ENCODE assay signal across 28 cellular contexts in the genomic region with DNA sequence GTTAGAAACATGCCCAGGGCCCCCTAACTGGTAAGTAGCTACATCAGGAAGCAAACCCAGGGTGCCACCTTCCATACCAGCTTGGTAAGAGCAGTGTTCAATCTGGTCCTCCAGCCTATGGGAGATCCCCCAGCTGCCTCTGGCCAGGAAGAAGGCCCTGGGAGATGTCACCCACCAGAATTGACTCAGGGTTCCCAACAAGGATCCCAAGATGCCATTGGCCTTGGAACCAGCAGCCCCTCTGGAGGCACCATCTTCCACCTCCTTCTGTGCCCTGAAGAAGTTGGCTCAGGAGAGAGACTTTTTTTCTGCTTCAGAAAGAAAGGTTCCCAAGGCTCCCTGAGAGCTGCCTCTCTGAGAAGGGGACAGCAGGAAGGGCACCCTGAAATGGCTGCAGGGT. TPM values are rescaled to one million over a fixed set of nuclear protein-coding genes. Genes with fewer than 3 reads are reported as not detected.
DNase-seq lines count a peak whose midpoint lies in the region; ATAC-seq and TF ChIP-seq lines count a peak whose summit lies in the region.
"Had no signal": no experiment of that assay in that cellular context is flagged by ENCODE, and none has a peak within 500 bp of the region (broad histone marks: within the 10 kb centered on the region; RNA-seq: fewer than 3 reads in every experiment).

No MANE protein-coding gene starts in this region.

- CTCF ChIA-PET in MCF 10A (lab: Yijun Ruan, JAX): interaction anchor here (0.7 to 21.8 kb wide), 40 partner anchors 7 to 522 kb away, joined by 3 to 662 read pairs (median 7); a partner anchor contains a TSS
- CTCF ChIA-PET in CD4-positive, alpha-beta memory T cell (lab: Charles Lee; ENCODE audit: partially characterized antibody): interaction anchor here (0.9 to 9.9 kb wide), 17 partner anchors 10 to 705 kb away, joined by 3 to 71 read pairs (median 6); no protein-coding TSS in a partner anchor

- H3K27me3 ChIP-seq in breast epithelium: no peaks in the 10 kb centered on the region
- H3K27me3 ChIP-seq in osteoblast (ENCODE audit: insufficient read depth, low read length): peaks cover 6% of the 10 kb centered on the region
- H3K27me3 ChIP-seq in thoracic aorta (replicated peaks; ENCODE audit: insufficient read depth): no peaks in the 10 kb centered on the region
- no peaks in the 10 kb centered on the region for H3K27me3 ChIP-seq in CD4-positive, alpha-beta memory T cell (ENCODE audit: insufficient read depth, low read length)
- H3K27me3 ChIP-seq: BLaER1 treated with 17β-estradiol and CSF1 and Interleukin-3, amounts not matched to agents 10 nM and 100 nM; MG63 had no signal

- H3K79me2 ChIP-seq in osteoblast (ENCODE audit: insufficient read depth, low read length): no peaks in the 10 kb centered on the region

- H3K4me3 ChIP-seq in breast epithelium: no peak overlapping the region
- no peak overlapping the region for H3K4me3 ChIP-seq in fibroblast of villous mesenchyme (ENCODE audit: low read depth, low read length)
- no peak overlapping the region for H3K4me3 ChIP-seq in osteoblast (ENCODE audit: insufficient read depth, low read length)
- H3K4me3 ChIP-seq in thoracic aorta: no peak overlapping the region
- H3K4me3 ChIP-seq in CD4-positive, alpha-beta memory T cell (ENCODE audit: low read length in 2 of 2): no peak overlapping the region
- H3K4me3 ChIP-seq: BLaER1 treated with 17β-estradiol and CSF1 and Interleukin-3, amounts not matched to agents 10 nM and 100 nM; MG63 had no signal

- H3K27ac ChIP-seq in breast epithelium (no peak overlapping the region), osteoblast (ENCODE audit: low read depth, low read length) (no peak overlapping the region), thoracic aorta (peak overlapping the region; percentile 96 to 97)
- H3K27ac ChIP-seq in CD4-positive, alpha-beta memory T cell (ENCODE audit: low read depth, low read length): no peak overlapping the region
- H3K27ac ChIP-seq: 22Rv1; BLaER1 treated with 17β-estradiol and CSF1 and Interleukin-3, amounts not matched to agents 10 nM and 100 nM had no signal

- H3K9me3 ChIP-seq in breast epithelium: no peaks in the 10 kb centered on the region
- H3K9me3 ChIP-seq in osteoblast (ENCODE audit: low read depth, low read length): no peaks in the 10 kb centered on the region
- no peaks in the 10 kb centered on the region for H3K9me3 ChIP-seq in thoracic aorta
- H3K9me3 ChIP-seq in CD4-positive, alpha-beta memory T cell (ENCODE audit: control insufficient read depth in 1 of 2, low read length in 2 of 2): no peaks in the 10 kb centered on the region
- H3K9me3 ChIP-seq: MG63 had no signal

- no peak for DNase-seq in MCF 10A (ENCODE audit: unreplicated experiment)
- DNase-seq in breast epithelium (ENCODE audit: low spot score in 2 of 2): no peak
- DNase-seq in fibroblast of villous mesenchyme (ENCODE audit: low read depth): peak; percentile 21
- peak; percentile 54 for DNase-seq in osteoblast (ENCODE audit: insufficient read length, low spot score, missing footprints)
- no peak for DNase-seq in thoracic aorta (ENCODE audit: low spot score)
- DNase-seq in CD4-positive, alpha-beta memory T cell: no peak
- no peak for DNase-seq in NCI-H748 treated with DMSO at 0.1 percent for 48 hours (lab: John Stamatoyannopoulos, UW)
- no peak for DNase-seq in NCI-H2171 treated with DMSO at 0.1 percent for 48 hours (lab: John Stamatoyannopoulos, UW)
- DNase-seq: ACHN; Calu3; DMS153; GDM1; Karpas-422; MG63; NCI-H1417 treated with DMSO at 0.1 percent for 48 hours; NCI-H187 treated with DMSO at 0.1 percent for 48 hours; NCI-H2107; NCI-H2227 treated with DMSO at 0.1 percent for 48 hours; NCI-H510A; NCI-H774; NK-92 treated with Interleukin-12 subunit alpha and Interleukin-12 subunit beta, amount 100 ng/mL, for 24 hours; SIG-M5 had no signal

- intact Hi-C loops in MCF 10A (cut with micrococcal nuclease) (no loop called here), breast epithelium (cut with DNase I; ENCODE audit: low total_unique reads) (no loop called here)
- intact Hi-C loops in CD4-positive, alpha-beta memory T cell (cut with micrococcal nuclease): loop anchor here (2.0 kb wide), 1 partner anchor 129 kb away; no protein-coding TSS in a partner anchor

- peak overlapping the region; percentile 3 for H3K27ac Mint-ChIP-seq in MCF 10A (ENCODE audit: low read depth, unreplicated experiment)
- H3K27ac Mint-ChIP-seq in CD4-positive, alpha-beta memory T cell: no peak overlapping the region

- H3K36me3 ChIP-seq in breast epithelium: no peaks in the 10 kb centered on the region
- H3K36me3 ChIP-seq in osteoblast (ENCODE audit: insufficient read depth, low read length): peaks cover 11% of the 10 kb centered on the region
- H3K36me3 ChIP-seq in thoracic aorta: no peaks in the 10 kb centered on the region
- H3K36me3 ChIP-seq in CD4-positive, alpha-beta memory T cell (ENCODE audit: insufficient read depth, low read length): no peaks in the 10 kb centered on the region
- H3K36me3 ChIP-seq: MG63 had no signal

- TF ChIP-seq CTCF in MCF 10A (IDR thresholded peaks at IDR 0.05; ENCODE audit: unreplicated experiment) (no peak), breast epithelium (IDR thresholded peaks at IDR 0.05) (no peak), fibroblast of villous mesenchyme (IDR thresholded peaks at IDR 0.05; ENCODE audit: insufficient read depth, low read depth, low read length) (no peak), osteoblast (IDR thresholded peaks at IDR 0.05; ENCODE audit: extremely low read depth, low read depth, low read length) (no peak), thoracic aorta (IDR thresholded peaks at IDR 0.05) (no peak)

- H3K4me2 ChIP-seq in osteoblast (ENCODE audit: insufficient read depth, low read length): no peak overlapping the region
- H3K4me2 ChIP-seq: BLaER1 treated with 17β-estradiol and CSF1 and Interleukin-3, amounts not matched to agents 10 nM and 100 nM had no signal

- H3K9me3 Mint-ChIP-seq in MCF 10A (ENCODE audit: unreplicated experiment): no peaks in the 10 kb centered on the region
- H3K9me3 Mint-ChIP-seq in CD4-positive, alpha-beta memory T cell: peaks cover 0 to 2% (median 0%) of the 10 kb centered on the region in 8 donors
- H3K9me3 Mint-ChIP-seq: CD8-positive, alpha-beta memory T cell had no signal

- H3K36me3 Mint-ChIP-seq in MCF 10A (ENCODE audit: insufficient read depth, unreplicated experiment): no peaks in the 10 kb centered on the region
- no peaks in the 10 kb centered on the region for H3K36me3 Mint-ChIP-seq in CD4-positive, alpha-beta memory T cell
- H3K36me3 Mint-ChIP-seq: CD8-positive, alpha-beta memory T cell had no signal

- no TSS peak for BruUV-seq in MCF 10A (replicated peaks; lab: Mats Ljungman, UMichigan)

- no peak for ATAC-seq in thoracic aorta (ENCODE audit: insufficient number of reproducible peaks, low FRiP score, low read depth)
- ATAC-seq: HCT116 had no signal

- no peak overlapping the region for H2AFZ ChIP-seq in osteoblast (ENCODE audit: low read length)

- H3K27me3 Mint-ChIP-seq in MCF 10A (ENCODE audit: insufficient read depth, unreplicated experiment): no peaks in the 10 kb centered on the region
- H3K27me3 Mint-ChIP-seq in CD4-positive, alpha-beta memory T cell: no peaks in the 10 kb centered on the region

- POLR2A ChIA-PET in MCF 10A (lab: Yijun Ruan, JAX): interaction anchor here (0.7 to 2.8 kb wide), 8 partner anchors 37 to 146 kb away, joined by 3 to 11 read pairs (median 5); a partner anchor contains a TSS
- POLR2A ChIA-PET in CD4-positive, alpha-beta memory T cell (lab: Charles Lee; ENCODE audit: partially characterized antibody): no interaction called here

- peaks cover 26% of the 10 kb centered on the region for H3K4me1 Mint-ChIP-seq in MCF 10A (ENCODE audit: insufficient read depth, unreplicated experiment)
- peaks cover 5 to 20% (median 14%) of the 10 kb centered on the region in 4 donors for H3K4me1 Mint-ChIP-seq in CD4-positive, alpha-beta memory T cell

- H3K4me3 Mint-ChIP-seq in MCF 10A (ENCODE audit: unreplicated experiment): no peak overlapping the region
- H3K4me3 Mint-ChIP-seq in CD4-positive, alpha-beta memory T cell: no peak overlapping the region
- H3K4me3 Mint-ChIP-seq: CD8-positive, alpha-beta memory T cell had no signal

- no peak for TF ChIP-seq POLR2A in breast epithelium (IDR thresholded peaks at IDR 0.05)

- no peaks in the 10 kb centered on the region for H3K4me1 ChIP-seq in breast epithelium
- peaks cover 6% of the 10 kb centered on the region for H3K4me1 ChIP-seq in osteoblast (ENCODE audit: insufficient read depth, low read length)
- H3K4me1 ChIP-seq in thoracic aorta (ENCODE audit: control insufficient read depth in 1 of 2, low read depth in 2 of 2): peaks cover 0 to 7% of the 10 kb centered on the region in 2 donors
- peaks cover 10% of the 10 kb centered on the region for H3K4me1 ChIP-seq in CD4-positive, alpha-beta memory T cell (ENCODE audit: insufficient read depth, low read length)

- H4K20me1 ChIP-seq in osteoblast (ENCODE audit: insufficient read depth, low read length): peaks cover 18% of the 10 kb centered on the region
- H4K20me1 ChIP-seq: BLaER1 treated with 17β-estradiol and CSF1 and Interleukin-3, amounts not matched to agents 10 nM and 100 nM had no signal

RNA-seq across cellular contexts. Expression of a gene that starts 56.6 kb away (rescaled TPM):
- total RNA-seq in MCF 10A (2022) (not detected in 2 replicates), breast epithelium (1 to 10 TPM in 2 of 3 donors, under 1 TPM in 1; 0.64 to 5.6 (median 5.4) TPM), fibroblast of villous mesenchyme (1.3 TPM in 1 of 2 replicates, not detected in the other), osteoblast (0.29 TPM in 1 of 2 replicates, not detected in the other), thoracic aorta (1 to 10 TPM; 1.9 to 7.1 TPM)
- not detected for total RNA-seq in CD4-positive, alpha-beta memory T cell
- not detected for polyA plus RNA-seq in CD4-positive, alpha-beta memory T cell
- total RNA-seq: Calu3; CD8-positive, alpha-beta memory T cell; Daoy; H1 had no signal
- polyA plus RNA-seq: CD8-positive, alpha-beta memory T cell had no signal

Comparison
In these comparisons a context has a peak if more than half of its experiments do, and no peak if none do; other contexts are left out.
1. DNase-seq: peak in fibroblast of villous mesenchyme (single experiment) and osteoblast (single experiment); none in MCF 10A (single experiment), breast epithelium (0 of 2), thoracic aorta (single experiment), CD4-positive, alpha-beta memory T cell (0 of 5), NCI-H748 treated with DMSO at 0.1 percent for 48 hours (single experiment) and NCI-H2171 treated with DMSO at 0.1 percent for 48 hours (single experiment).
2. H3K27ac ChIP-seq: peak in thoracic aorta (2 of 2); none in breast epithelium (0 of 2), osteoblast (single experiment) and CD4-positive, alpha-beta memory T cell (single experiment).